ENCODE assay signal across 9 cellular contexts in the genomic region with DNA sequence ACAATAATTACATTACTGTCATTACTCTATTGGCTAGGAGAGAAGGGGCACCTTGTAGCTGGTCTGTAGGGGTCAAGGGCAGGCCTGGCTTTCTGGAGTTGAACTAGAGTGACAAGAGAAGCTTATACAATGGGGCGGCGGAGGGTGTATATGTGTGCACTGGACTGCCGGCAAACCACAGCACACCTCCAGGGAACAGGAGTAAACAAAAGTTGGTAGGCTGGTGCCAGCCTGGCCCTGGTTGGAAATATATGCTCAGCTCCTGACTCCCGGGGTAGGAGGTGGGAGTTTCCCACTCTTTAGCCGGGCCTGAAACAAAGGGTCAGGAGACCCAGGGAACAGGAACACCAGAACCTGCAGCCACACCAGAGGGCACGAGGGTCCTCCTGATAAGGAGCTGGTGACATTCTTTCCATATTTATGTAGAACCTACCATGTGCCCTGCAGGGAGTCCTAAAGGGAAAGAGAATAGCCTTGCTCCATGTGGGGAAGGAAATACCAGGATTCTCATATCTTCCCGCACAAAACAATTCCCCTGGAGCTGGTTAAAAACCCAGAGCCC.
DNase-seq lines count a peak whose midpoint lies in the region; ATAC-seq lines count a peak whose summit lies in the region.
"Had no signal": no experiment of that assay in that cellular context is flagged by ENCODE, and none has a peak within 500 bp of the region (broad histone marks: within the 10 kb centered on the region; RNA-seq: fewer than 3 reads in every experiment).

No MANE protein-coding gene starts in this region.

- H3K27me3 ChIP-seq in HUES6 (ENCODE audit: control insufficient read depth, insufficient read depth, low read length) (no peaks in the 10 kb centered on the region), adipocyte (replicated peaks; ENCODE audit: control insufficient read depth, insufficient read depth, low read length) (no peaks in the 10 kb centered on the region)

- peak overlapping the region; percentile 29; the same call in 1 of the 2 replicates for H3K4me3 ChIP-seq in HUES6 (ENCODE audit: low read depth, low read length)
- no peak overlapping the region for H3K4me3 ChIP-seq in adipocyte (ENCODE audit: low read length)

- peak overlapping the region; percentile 93 for H3K27ac ChIP-seq in HUES6 (ENCODE audit: low read depth, low read length)

- peak overlapping the region; percentile 79 for H3K9ac ChIP-seq in HUES6 (ENCODE audit: low read length)
- H3K9ac ChIP-seq in adipocyte (ENCODE audit: low read length) = peak overlapping the region; percentile 4

- no peaks in the 10 kb centered on the region for H3K9me3 ChIP-seq in HUES6 (ENCODE audit: control insufficient read depth, insufficient read depth, low read depth, low read length)
- H3K9me3 ChIP-seq in adipocyte (ENCODE audit: control insufficient read depth, low read length) = no peaks in the 10 kb centered on the region

- peaks cover 18% of the 10 kb centered on the region for H3K36me3 ChIP-seq in HUES6 (ENCODE audit: control insufficient read depth, insufficient read depth, low read length)
- H3K36me3 ChIP-seq in adipocyte (ENCODE audit: control insufficient read depth, insufficient read depth, low read length, severe bottlenecking) = no peaks in the 10 kb centered on the region

- H3K9me3 Mint-ChIP-seq in stimulated activated naive CD8-positive, alpha-beta T cell treated with anti-CD3 and anti-CD28 coated beads, Interleukin-15, amount 100 ng/mL, for 72 hours = no peaks in the 10 kb centered on the region

- H3K4me1 Mint-ChIP-seq in stimulated activated naive CD8-positive, alpha-beta T cell treated with anti-CD3 and anti-CD28 coated beads, Interleukin-15, amount 100 ng/mL, for 72 hours = peaks cover 13% of the 10 kb centered on the region

- ATAC-seq in stimulated activated naive CD8-positive, alpha-beta T cell treated with anti-CD3 and anti-CD28 coated beads, Interleukin-15, amount 100 ng/mL, for 72 hours = no peak

- peaks cover 25% of the 10 kb centered on the region for H3K27me3 Mint-ChIP-seq in stimulated activated naive CD8-positive, alpha-beta T cell treated with anti-CD3 and anti-CD28 coated beads, Interleukin-15, amount 100 ng/mL, for 72 hours

- H3K27ac Mint-ChIP-seq in stimulated activated naive CD8-positive, alpha-beta T cell treated with anti-CD3 and anti-CD28 coated beads, Interleukin-15, amount 100 ng/mL, for 72 hours = peak overlapping the region in 1 of 2 donors; percentile 80

- H3K4me3 Mint-ChIP-seq in stimulated activated naive CD8-positive, alpha-beta T cell treated with anti-CD3 and anti-CD28 coated beads, Interleukin-15, amount 100 ng/mL, for 72 hours = peak overlapping the region; percentile 72 to 83

- no peak for DNase-seq in adipocyte (ENCODE audit: low read depth)
- peak; percentile 46 for DNase-seq in iPS-NIHi7 (ENCODE audit: extremely low spot score)
- no peak for DNase-seq in stimulated activated naive CD8-positive, alpha-beta T cell treated with anti-CD3 and anti-CD28 coated beads, Interleukin-15, amount 100 ng/mL, for 72 hours
- DNase-seq in Kasumi-1 (lab: John Stamatoyannopoulos, UW) = no peak
- no peak for DNase-seq in nucleus accumbens (lab: John Stamatoyannopoulos, UW)
- no peak for DNase-seq in activated CD4-positive, CD25-positive, alpha-beta regulatory T cell treated with anti-CD3 and anti-CD28 coated beads, Interleukin-2, amount 50 U/mL, for 72 hours
- no peak for DNase-seq in stimulated activated CD4-positive, alpha-beta T cell treated with anti-CD3 and anti-CD28 coated beads, Interleukin-4, amount 100 ng/mL, for 24 hours
- DNase-seq: NCI-H1048 had no signal

- H3K4me1 ChIP-seq in HUES6 (ENCODE audit: control insufficient read depth, insufficient read depth, low read length) (peaks cover 74% of the 10 kb centered on the region), adipocyte (ENCODE audit: control insufficient read depth, insufficient read depth, low read length) (peaks cover 34% of the 10 kb centered on the region)
